Comparison of ENCODE assay signal across 1 cellular context in genomic region chr4:42101576-42101975, GRCh38. TPM values are rescaled to one million over a fixed set of nuclear protein-coding genes. Genes with fewer than 3 reads are reported as not detected.
"Had no signal": no experiment of that assay in that cellular context is flagged by ENCODE, and none has a peak within 500 bp of the region (broad histone marks: within the 10 kb centered on the region; RNA-seq: fewer than 3 reads in every experiment).

No MANE protein-coding gene starts in this region.

RNA-seq across cellular contexts. Expression of gene BEND4, which starts 50.9 kb away (rescaled TPM):
- total RNA-seq: left ventricle myocardium inferior had no signal
